In genomic region chr20:18750735-18751134, GRCh38 we compare ENCODE assay signal across 16 cellular contexts.
DNase-seq lines count a peak whose midpoint lies in the region; ATAC-seq and TF ChIP-seq lines count a peak whose summit lies in the region.
"Had no signal": no experiment of that assay in that cellular context is flagged by ENCODE, and none has a peak within 500 bp of the region (broad histone marks: within the 10 kb centered on the region; RNA-seq: fewer than 3 reads in every experiment).

No MANE protein-coding gene starts in this region.

- intact Hi-C loops in breast epithelium (cut with DNase I; ENCODE audit: low total_unique reads) (no loop called here), Right ventricle myocardium superior (cut with DNase I) (no loop called here)

- TF ChIP-seq CTCF in breast epithelium (IDR thresholded peaks at IDR 0.05) = no peak

- H3K4me1 ChIP-seq in breast epithelium = no peaks in the 10 kb centered on the region

- H3K27me3 ChIP-seq in breast epithelium = no peaks in the 10 kb centered on the region

- no peaks in the 10 kb centered on the region for H3K9me3 ChIP-seq in breast epithelium

- H3K27ac ChIP-seq in breast epithelium = no peak overlapping the region

- H3K36me3 ChIP-seq in breast epithelium = no peaks in the 10 kb centered on the region

- ATAC-seq in left lobe of liver (peak; percentile 95), GM21390 (IDR thresholded peaks at IDR 0.05; ENCODE audit: unreplicated experiment) (no peak), Right ventricle myocardium superior (ENCODE audit: poor library complexity) (no peak)
- ATAC-seq: K562, Panc1 had no signal

- DNase-seq in COR-L47 (lab: John Stamatoyannopoulos, UW) (peak; percentile 39), NCI-H1105 treated with DMSO at 0.1 percent for 48 hours (lab: John Stamatoyannopoulos, UW) (peak; percentile 52), NCI-H69 (lab: John Stamatoyannopoulos, UW) (peak; percentile 95), left lobe of liver (ENCODE audit: low spot score) (no peak), DMS53 (lab: John Stamatoyannopoulos, UW) (no peak), breast epithelium (ENCODE audit: low spot score in 2 of 2) (no peak), Right ventricle myocardium superior (no peak)
- DNase-seq: activated naive CD4-positive, alpha-beta T cell treated with Interleukin-2 at 50 U/mL for 16 hours; foreskin fibroblast; mesenchymal stem cell; NCI-H1930; SW 1271 had no signal

- TF ChIP-seq POLR2A in breast epithelium (IDR thresholded peaks at IDR 0.05) = no peak

- H3K4me3 ChIP-seq in breast epithelium = no peak overlapping the region
- H3K4me3 ChIP-seq: K562, smooth muscle cell had no signal

Comparison
In these comparisons a context has a peak if more than half of its experiments do, and no peak if none do; other contexts are left out.
1. DNase-seq: peak in COR-L47 (single experiment), NCI-H1105 treated with DMSO at 0.1 percent for 48 hours (single experiment) and NCI-H69 (single experiment); none in left lobe of liver (single experiment), DMS53 (single experiment), breast epithelium (0 of 2) and Right ventricle myocardium superior (single experiment).